1 cellular context compared by ENCODE assay signal in the genomic region with DNA sequence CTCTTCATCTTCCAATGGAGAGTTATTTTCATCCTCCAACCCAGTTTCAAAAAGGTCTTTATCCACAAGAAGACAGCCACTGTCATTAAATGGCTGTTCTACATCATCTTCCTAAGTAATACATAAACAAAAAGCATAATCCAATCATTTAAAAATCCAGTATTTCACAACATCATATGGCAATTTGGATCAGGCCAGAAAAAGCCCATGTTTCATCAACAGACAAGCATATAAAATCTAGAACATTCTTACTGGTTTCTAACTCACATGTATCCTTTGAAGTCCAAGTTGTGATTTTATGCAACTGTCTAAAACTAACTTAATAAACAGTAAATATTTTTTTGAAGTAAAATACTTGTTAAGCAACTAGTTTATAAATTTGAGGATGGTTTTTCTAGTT.
TF ChIP-seq lines count a peak whose summit lies in the region.

No MANE protein-coding gene starts in this region.

TF ChIP-seq in WTC11, 78 proteins besides CTCF, POLR2A, EP300 and RAD21 (continued from another document):
- TF ChIP-seq, protein P1, sequence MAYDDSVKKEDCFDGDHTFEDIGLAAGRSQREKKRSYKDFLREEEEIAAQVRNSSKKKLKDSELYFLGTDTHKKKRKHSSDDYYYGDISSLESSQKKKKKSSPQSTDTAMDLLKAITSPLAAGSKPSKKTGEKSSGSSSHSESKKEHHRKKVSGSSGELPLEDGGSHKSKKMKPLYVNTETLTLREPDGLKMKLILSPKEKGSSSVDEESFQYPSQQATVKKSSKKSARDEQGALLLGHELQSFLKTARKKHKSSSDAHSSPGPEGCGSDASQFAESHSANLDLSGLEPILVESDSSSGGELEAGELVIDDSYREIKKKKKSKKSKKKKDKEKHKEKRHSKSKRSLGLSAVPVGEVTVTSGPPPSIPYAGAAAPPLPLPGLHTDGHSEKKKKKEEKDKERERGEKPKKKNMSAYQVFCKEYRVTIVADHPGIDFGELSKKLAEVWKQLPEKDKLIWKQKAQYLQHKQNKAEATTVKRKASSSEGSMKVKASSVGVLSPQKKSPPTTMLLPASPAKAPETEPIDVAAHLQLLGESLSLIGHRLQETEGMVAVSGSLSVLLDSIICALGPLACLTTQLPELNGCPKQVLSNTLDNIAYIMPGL (CRISPR knock-in tag; IDR thresholded peaks at IDR 0.05): no peak
- TF ChIP-seq SMAD3 (CRISPR knock-in tag; IDR thresholded peaks at IDR 0.05; ENCODE audit: borderline replicate concordance) (no peak), TEAD1 (CRISPR knock-in tag; IDR thresholded peaks at IDR 0.05) (no peak), MYBL2 (CRISPR knock-in tag; IDR thresholded peaks at IDR 0.05) (no peak), MXD4 (CRISPR knock-in tag; IDR thresholded peaks at IDR 0.05; ENCODE audit: borderline replicate concordance) (no peak), MAX (CRISPR knock-in tag; IDR thresholded peaks at IDR 0.05) (no peak), ZNF396 (CRISPR knock-in tag; IDR thresholded peaks at IDR 0.05; ENCODE audit: borderline replicate concordance) (no peak), OVOL2 (CRISPR knock-in tag; IDR thresholded peaks at IDR 0.05; ENCODE audit: borderline replicate concordance) (no peak)
- TF ChIP-seq, protein P2, sequence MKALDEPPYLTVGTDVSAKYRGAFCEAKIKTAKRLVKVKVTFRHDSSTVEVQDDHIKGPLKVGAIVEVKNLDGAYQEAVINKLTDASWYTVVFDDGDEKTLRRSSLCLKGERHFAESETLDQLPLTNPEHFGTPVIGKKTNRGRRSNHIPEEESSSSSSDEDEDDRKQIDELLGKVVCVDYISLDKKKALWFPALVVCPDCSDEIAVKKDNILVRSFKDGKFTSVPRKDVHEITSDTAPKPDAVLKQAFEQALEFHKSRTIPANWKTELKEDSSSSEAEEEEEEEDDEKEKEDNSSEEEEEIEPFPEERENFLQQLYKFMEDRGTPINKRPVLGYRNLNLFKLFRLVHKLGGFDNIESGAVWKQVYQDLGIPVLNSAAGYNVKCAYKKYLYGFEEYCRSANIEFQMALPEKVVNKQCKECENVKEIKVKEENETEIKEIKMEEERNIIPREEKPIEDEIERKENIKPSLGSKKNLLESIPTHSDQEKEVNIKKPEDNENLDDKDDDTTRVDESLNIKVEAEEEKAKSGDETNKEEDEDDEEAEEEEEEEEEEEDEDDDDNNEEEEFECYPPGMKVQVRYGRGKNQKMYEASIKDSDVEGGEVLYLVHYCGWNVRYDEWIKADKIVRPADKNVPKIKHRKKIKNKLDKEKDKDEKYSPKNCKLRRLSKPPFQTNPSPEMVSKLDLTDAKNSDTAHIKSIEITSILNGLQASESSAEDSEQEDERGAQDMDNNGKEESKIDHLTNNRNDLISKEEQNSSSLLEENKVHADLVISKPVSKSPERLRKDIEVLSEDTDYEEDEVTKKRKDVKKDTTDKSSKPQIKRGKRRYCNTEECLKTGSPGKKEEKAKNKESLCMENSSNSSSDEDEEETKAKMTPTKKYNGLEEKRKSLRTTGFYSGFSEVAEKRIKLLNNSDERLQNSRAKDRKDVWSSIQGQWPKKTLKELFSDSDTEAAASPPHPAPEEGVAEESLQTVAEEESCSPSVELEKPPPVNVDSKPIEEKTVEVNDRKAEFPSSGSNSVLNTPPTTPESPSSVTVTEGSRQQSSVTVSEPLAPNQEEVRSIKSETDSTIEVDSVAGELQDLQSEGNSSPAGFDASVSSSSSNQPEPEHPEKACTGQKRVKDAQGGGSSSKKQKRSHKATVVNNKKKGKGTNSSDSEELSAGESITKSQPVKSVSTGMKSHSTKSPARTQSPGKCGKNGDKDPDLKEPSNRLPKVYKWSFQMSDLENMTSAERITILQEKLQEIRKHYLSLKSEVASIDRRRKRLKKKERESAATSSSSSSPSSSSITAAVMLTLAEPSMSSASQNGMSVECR (CRISPR knock-in tag; IDR thresholded peaks at IDR 0.05; ENCODE audit: borderline replicate concordance): no peak
- TF ChIP-seq, protein P3, sequence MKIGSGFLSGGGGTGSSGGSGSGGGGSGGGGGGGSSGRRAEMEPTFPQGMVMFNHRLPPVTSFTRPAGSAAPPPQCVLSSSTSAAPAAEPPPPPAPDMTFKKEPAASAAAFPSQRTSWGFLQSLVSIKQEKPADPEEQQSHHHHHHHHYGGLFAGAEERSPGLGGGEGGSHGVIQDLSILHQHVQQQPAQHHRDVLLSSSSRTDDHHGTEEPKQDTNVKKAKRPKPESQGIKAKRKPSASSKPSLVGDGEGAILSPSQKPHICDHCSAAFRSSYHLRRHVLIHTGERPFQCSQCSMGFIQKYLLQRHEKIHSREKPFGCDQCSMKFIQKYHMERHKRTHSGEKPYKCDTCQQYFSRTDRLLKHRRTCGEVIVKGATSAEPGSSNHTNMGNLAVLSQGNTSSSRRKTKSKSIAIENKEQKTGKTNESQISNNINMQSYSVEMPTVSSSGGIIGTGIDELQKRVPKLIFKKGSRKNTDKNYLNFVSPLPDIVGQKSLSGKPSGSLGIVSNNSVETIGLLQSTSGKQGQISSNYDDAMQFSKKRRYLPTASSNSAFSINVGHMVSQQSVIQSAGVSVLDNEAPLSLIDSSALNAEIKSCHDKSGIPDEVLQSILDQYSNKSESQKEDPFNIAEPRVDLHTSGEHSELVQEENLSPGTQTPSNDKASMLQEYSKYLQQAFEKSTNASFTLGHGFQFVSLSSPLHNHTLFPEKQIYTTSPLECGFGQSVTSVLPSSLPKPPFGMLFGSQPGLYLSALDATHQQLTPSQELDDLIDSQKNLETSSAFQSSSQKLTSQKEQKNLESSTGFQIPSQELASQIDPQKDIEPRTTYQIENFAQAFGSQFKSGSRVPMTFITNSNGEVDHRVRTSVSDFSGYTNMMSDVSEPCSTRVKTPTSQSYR (CRISPR knock-in tag; IDR thresholded peaks at IDR 0.05): no peak
TF ChIP-seq in WTC11: peak in this region for 0.
